Comparison of ENCODE assay signal across 12 cellular contexts in genomic region chr3:192060160-192060783, GRCh38.
A peak's percentile ranks its signal among the peaks of the same experiment; 100 is the strongest.
DNase-seq lines count a peak whose midpoint lies in the region; ATAC-seq and TF ChIP-seq lines count a peak whose summit lies in the region.
"Had no signal": no experiment of that assay in that cellular context is flagged by ENCODE, and none has a peak within 500 bp of the region (broad histone marks: within the 10 kb centered on the region; RNA-seq: fewer than 3 reads in every experiment).

No MANE protein-coding gene starts in this region.

- ATAC-seq in HG03095 (IDR thresholded peaks at IDR 0.05; ENCODE audit: unreplicated experiment) (no peak), HG02623 (IDR thresholded peaks at IDR 0.05; ENCODE audit: unreplicated experiment) (no peak), GM18505 (IDR thresholded peaks at IDR 0.05; ENCODE audit: unreplicated experiment) (no peak), SK-N-SH treated with all-trans-retinoic acid at 6 μM for 48 hours (no peak)

- TF ChIP-seq POLR2A in GM18505 (IDR thresholded peaks at IDR 0.05; ENCODE audit: borderline replicate concordance, extremely low read depth, insufficient read depth, insufficient read length): no peak

- no peaks in the 10 kb centered on the region for H3K9me3 Mint-ChIP-seq in nephron progenitor cell

- H3K4me3 ChIP-seq in SU-DHL-6 (ENCODE audit: insufficient read depth, low read length, poor library complexity, severe bottlenecking): no peak overlapping the region
- H3K4me3 ChIP-seq: GM23248, spleen had no signal

- H3K27me3 ChIP-seq in SU-DHL-6 (ENCODE audit: low read length): no peaks in the 10 kb centered on the region
- H3K27me3 ChIP-seq: spleen had no signal

- H3K27me3 Mint-ChIP-seq in nephron progenitor cell (ENCODE audit: low read depth, poor library complexity): peaks cover 4% of the 10 kb centered on the region

- H3K4me3 Mint-ChIP-seq in nephron progenitor cell: peak overlapping the region; percentile 37

- peaks cover 68% of the 10 kb centered on the region for H3K4me1 Mint-ChIP-seq in nephron progenitor cell

- TF ChIP-seq CTCF in SU-DHL-6 (IDR thresholded peaks at IDR 0.05; ENCODE audit: insufficient read depth, low read length, poor library complexity, severe bottlenecking): no peak
- TF ChIP-seq CTCF in nephron progenitor cell (IDR thresholded peaks at IDR 0.05): no peak

- H3K36me3 Mint-ChIP-seq in nephron progenitor cell (ENCODE audit: low read depth): no peaks in the 10 kb centered on the region

- POLR2A ChIA-PET in HEK293T (lab: Yijun Ruan, JAX): no interaction called here

- no peaks in the 10 kb centered on the region for H3K36me3 ChIP-seq in SU-DHL-6 (ENCODE audit: low read length)
- H3K36me3 ChIP-seq: spleen had no signal

- H3K4me2 ChIP-seq in SU-DHL-6 (ENCODE audit: low read depth, low read length, poor library complexity, severe bottlenecking): no peak overlapping the region

- DNase-seq in HEK293T (ENCODE audit: extremely low spot score) (no peak), NCI-H2029 (lab: John Stamatoyannopoulos, UW) (peak; percentile 98), nephron progenitor cell (peak; percentile 13)
- DNase-seq: activated CD4-positive, alpha-beta T cell treated with anti-CD3 and anti-CD28 coated beads for 4 hours; GM23248; OCI-M1; spleen had no signal

- H2AFZ ChIP-seq in SU-DHL-6 (ENCODE audit: low read depth, low read length, severe bottlenecking): peak overlapping the region; percentile 43
- H2AFZ ChIP-seq: GM23248 had no signal

- peaks cover 13% of the 10 kb centered on the region; the same call in 1 of the 2 replicates for H3F3A ChIP-seq in SU-DHL-6 (ENCODE audit: insufficient read depth)

- H3K9me3 ChIP-seq in SU-DHL-6 (ENCODE audit: insufficient read depth, low read length): no peaks in the 10 kb centered on the region
- H3K9me3 ChIP-seq: spleen had no signal

- H3K79me2 ChIP-seq in SU-DHL-6 (ENCODE audit: insufficient read depth, low read length): no peaks in the 10 kb centered on the region

- H3K27ac ChIP-seq in SU-DHL-6 (ENCODE audit: low read depth, low read length): no peak overlapping the region
- H3K27ac ChIP-seq: GM23248, spleen had no signal

- no peaks in the 10 kb centered on the region for H4K20me1 ChIP-seq in SU-DHL-6 (ENCODE audit: low read depth, low read length)

- peak overlapping the region; percentile 92 for H3K27ac Mint-ChIP-seq in nephron progenitor cell

- no peaks in the 10 kb centered on the region for H3K9me2 ChIP-seq in SU-DHL-6 (replicated peaks; ENCODE audit: insufficient read depth, low read length)

- CTCF ChIA-PET in HEK293T (lab: Yijun Ruan, JAX): no interaction called here

- no peak overlapping the region for H3K9ac ChIP-seq in SU-DHL-6 (ENCODE audit: low read length)
- H3K9ac ChIP-seq: GM23248 had no signal

TF ChIP-seq in HEK293T, 16 proteins besides CTCF, POLR2A, EP300 and RAD21:
- TF ChIP-seq TARDBP (IDR thresholded peaks at IDR 0.05) (no peak), PKNOX1 (IDR thresholded peaks at IDR 0.05) (peak; percentile 56)

TF ChIP-seq in SK-N-SH treated with all-trans-retinoic acid at 6 μM for 48 hours, 23 proteins besides CTCF, POLR2A, EP300 and RAD21:
- TF ChIP-seq OSR1 (CRISPR knock-in tag; IDR thresholded peaks at IDR 0.05): no peak
- TF ChIP-seq CSDC2 (CRISPR knock-in tag; IDR thresholded peaks at IDR 0.05): no peak
- TF ChIP-seq ZFP3 (CRISPR knock-in tag; IDR thresholded peaks at IDR 0.05): no peak
- TF ChIP-seq CSRNP3 (CRISPR knock-in tag; IDR thresholded peaks at IDR 0.05): no peak
- no peak for TF ChIP-seq CREB5 (CRISPR knock-in tag; IDR thresholded peaks at IDR 0.05; ENCODE audit: low read depth)
- TF ChIP-seq PATZ1 (CRISPR knock-in tag; IDR thresholded peaks at IDR 0.05; ENCODE audit: borderline replicate concordance): no peak
- no peak for TF ChIP-seq TCF4 (CRISPR knock-in tag; IDR thresholded peaks at IDR 0.05; ENCODE audit: borderline replicate concordance)
- TF ChIP-seq POU6F1 (CRISPR knock-in tag; IDR thresholded peaks at IDR 0.05; ENCODE audit: borderline replicate concordance, low read depth): no peak
